ENCODE assay signal across 7 cellular contexts in the genomic region with DNA sequence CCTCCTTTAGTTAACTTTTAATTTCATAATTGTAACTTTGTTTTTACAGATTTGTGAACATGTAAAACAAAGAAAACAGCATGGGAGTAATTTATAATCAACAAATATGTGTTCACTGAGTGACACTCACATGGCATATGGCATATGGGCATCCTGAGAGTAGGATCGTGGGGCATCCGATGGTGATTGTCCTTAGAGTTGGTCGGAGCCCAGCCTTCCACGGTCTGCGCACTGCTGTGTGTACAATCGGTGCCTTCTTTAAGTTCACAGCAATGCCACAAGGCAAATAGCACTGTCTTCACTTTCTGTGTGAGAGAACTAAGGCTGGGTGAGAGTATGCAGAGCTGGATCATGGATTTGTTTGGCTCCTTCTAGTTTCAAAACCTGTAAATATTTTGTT. TPM values are rescaled to one million over a fixed set of nuclear protein-coding genes. Genes with fewer than 3 reads are reported as not detected.
"Had no signal": no experiment of that assay in that cellular context is flagged by ENCODE, and none has a peak within 500 bp of the region (broad histone marks: within the 10 kb centered on the region; RNA-seq: fewer than 3 reads in every experiment).

No MANE protein-coding gene starts in this region.

RNA-seq across cellular contexts. Expression of a gene that starts 31.0 kb away (rescaled TPM):
- total RNA-seq: GM23248, GM23338, H1, H4, H7, H9, HFFc6 had no signal
- polyA plus RNA-seq: GM23248, H1 had no signal
